In the genomic region with DNA sequence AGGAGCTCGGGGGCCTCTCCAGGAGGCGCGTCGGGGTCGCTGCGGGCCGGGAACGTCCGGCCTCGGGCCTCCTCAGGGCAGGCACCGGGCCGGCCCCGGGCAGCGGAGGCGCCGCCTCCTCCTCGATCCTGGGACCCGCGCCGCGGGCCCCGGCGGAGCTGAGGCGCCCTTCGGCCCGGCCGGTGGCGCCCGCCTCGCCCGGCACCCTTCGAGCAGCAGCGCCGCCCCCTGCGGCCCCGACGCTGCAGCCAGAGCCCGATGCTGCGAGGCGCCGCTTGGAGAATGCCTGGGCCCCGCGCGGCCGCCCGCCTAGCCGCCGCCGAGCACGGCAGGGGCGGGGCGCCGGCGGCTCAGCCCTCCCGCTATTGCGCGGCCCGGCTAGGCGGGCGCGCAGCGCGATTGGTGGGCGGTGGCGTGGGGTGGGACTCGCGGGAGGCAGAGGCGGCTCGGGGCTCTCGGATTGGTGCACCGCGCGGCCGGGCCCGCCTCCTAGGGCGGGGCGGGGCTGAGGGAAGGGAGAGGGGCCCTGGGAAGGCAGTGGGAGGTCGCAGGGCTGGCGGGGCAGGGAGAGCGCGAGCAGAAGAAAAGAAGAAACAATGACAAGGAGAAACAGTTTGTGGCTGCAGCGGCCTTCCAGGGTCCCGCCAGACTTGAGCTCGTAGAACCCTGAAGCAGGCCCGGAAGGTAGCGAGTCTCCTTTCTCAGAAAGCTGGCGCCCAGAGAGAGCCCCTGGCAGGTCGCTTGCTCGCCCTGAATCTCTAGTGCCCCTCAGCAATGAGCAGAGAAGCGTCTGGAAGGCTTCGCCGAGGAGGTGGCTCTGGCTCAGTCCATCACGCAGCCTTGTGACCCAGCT, we compare ENCODE assay signal across 8 cellular contexts. TPM values are rescaled to one million over a fixed set of nuclear protein-coding genes. Genes with fewer than 3 reads are reported as not detected.
DNase-seq lines count a peak whose midpoint lies in the region; ATAC-seq, FAIRE-seq and TF ChIP-seq lines count a peak whose summit lies in the region.

A gene (minus strand): TSS at position 284 of the 853 bp plus-strand sequence. CDS start 852 bp downstream, outside the sequence.

- no peak for FAIRE-seq in D721Med (lab: Jason Lieb, UNC)
- peak; percentile 94 for FAIRE-seq in endothelial cell of umbilical vein (lab: Jason Lieb, UNC)

- H3K79me2 ChIP-seq in OCI-LY7 (ENCODE audit: insufficient read depth, low read depth, low read length) (peaks cover 56% of the 10 kb centered on the region), endothelial cell of umbilical vein (ENCODE audit: control insufficient read depth, insufficient read depth, low read length) (peaks cover 16% of the 10 kb centered on the region)

- POLR2A ChIA-PET in OCI-LY7 (lab: Charles Lee) (interaction anchor here (0.7 to 3.3 kb wide), 7 partner anchors 10 to 59 kb away, joined by 3 to 19 read pairs (median 7); no protein-coding TSS in a partner anchor), endothelial cell of umbilical vein (lab: Charles Lee) (no interaction called here)

- H3K9me2 ChIP-seq in OCI-LY7 (ENCODE audit: insufficient read depth, low read length): no peaks in the 10 kb centered on the region

- H3K36me3 ChIP-seq in OCI-LY7 (ENCODE audit: insufficient read depth, low read length) (peaks cover 36% of the 10 kb centered on the region), endothelial cell of umbilical vein (ENCODE audit: control insufficient read depth in 2 of 2, extremely low read depth in 1 of 2, insufficient read depth in 2 of 2, low read length in 2 of 2) (no peaks in the 10 kb centered on the region)

- CTCF ChIA-PET in OCI-LY7 (lab: Charles Lee; ENCODE audit: unreplicated experiment) (interaction anchor here (0.5 to 0.8 kb wide), 2 partner anchors 11 to 440 kb away, joined by 3 read pairs; a partner anchor contains a TSS), endothelial cell of umbilical vein (lab: Charles Lee) (interaction anchor here (0.6 to 10.3 kb wide), 8 partner anchors 15 to 1672 kb away, joined by 3 to 71 read pairs (median 3); no protein-coding TSS in a partner anchor)

- H3K4me2 ChIP-seq in OCI-LY7 (ENCODE audit: low read length) (peak within 1 kb of the TSS; percentile 92), endothelial cell of umbilical vein (ENCODE audit: insufficient read depth, low read length) (peak within 1 kb of the TSS; percentile 64)

- peak; percentile 79 for TF ChIP-seq POLR2A in endothelial cell of umbilical vein (IDR thresholded peaks at IDR 0.05; ENCODE audit: low read depth, low read length)

- H3K4me3 ChIP-seq in OCI-LY7 (ENCODE audit: low read depth, low read length, poor library complexity, severe bottlenecking): peak within 1 kb of the TSS; percentile 80
- H3K4me3 ChIP-seq in endothelial cell of umbilical vein (replicated peaks in 1 of 3; ENCODE audit: insufficient read depth in 1 of 3, low read depth in 1 of 3, low read length in 3 of 3): peak within 1 kb of the TSS; percentile 26 to 61 (median 61)

- H3K4me1 ChIP-seq in OCI-LY7 (ENCODE audit: insufficient read depth, low read length, poor library complexity, severe bottlenecking) (peaks cover 66% of the 10 kb centered on the region), endothelial cell of umbilical vein (ENCODE audit: control insufficient read depth, extremely low read depth, insufficient read depth, low read length) (peaks cover 22% of the 10 kb centered on the region)

- H3K9me1 ChIP-seq in endothelial cell of umbilical vein (replicated peaks; ENCODE audit: control insufficient read depth, extremely low read depth, insufficient read depth, low read length): no peaks in the 10 kb centered on the region

- H4K20me1 ChIP-seq in OCI-LY7 (ENCODE audit: insufficient read depth, low read length) (peaks cover 26% of the 10 kb centered on the region; the same call in 1 of the 2 replicates), endothelial cell of umbilical vein (replicated peaks; ENCODE audit: control insufficient read depth, extremely low read depth, insufficient read depth, low read length) (no peaks in the 10 kb centered on the region)

- H3K27me3 ChIP-seq in endothelial cell of umbilical vein (ENCODE audit: control insufficient read depth in 2 of 2, insufficient read depth in 2 of 2, low read length in 2 of 2): no peaks in the 10 kb centered on the region

- H3K9me3 ChIP-seq in OCI-LY7 (ENCODE audit: low read length) (no peaks in the 10 kb centered on the region), endothelial cell of umbilical vein (replicated peaks; ENCODE audit: control insufficient read depth, insufficient read depth, low read length) (no peaks in the 10 kb centered on the region)

- H2AFZ ChIP-seq in OCI-LY7 (ENCODE audit: low read length) (no peak within 1 kb of the TSS), endothelial cell of umbilical vein (ENCODE audit: low read depth, low read length) (peak within 1 kb of the TSS; percentile 71)

- peak within 1 kb of the TSS; percentile 76 for H3K9ac ChIP-seq in endothelial cell of umbilical vein (replicated peaks; ENCODE audit: extremely low read depth, insufficient read depth, low read length)

- BruUV-seq in OCI-LY7 (replicated peaks; lab: Mats Ljungman, UMichigan) (TSS peak; percentile 96), endothelial cell of umbilical vein (replicated peaks; lab: Mats Ljungman, UMichigan) (no TSS peak)

- dilution Hi-C loops in endothelial cell of umbilical vein (cut with MboI; ENCODE audit: extremely low pct_ligation_motif_present, low sequenced_read_pairs): no loop called here

- ATAC-seq in GM21515 (IDR thresholded peaks at IDR 0.05; ENCODE audit: unreplicated experiment): peak; percentile 61

- DNase-seq in D721Med (ENCODE audit: insufficient read length, low spot score) (peak; percentile 96), HuH-7.5 (ENCODE audit: low spot score) (peak; percentile 93), OCI-LY7 (ENCODE audit: low spot score) (peak; percentile 96), endothelial cell of umbilical vein (ENCODE audit: low read depth, low spot score) (peak; percentile 94), middle frontal gyrus (ENCODE audit: extremely low spot score, low spot score) (peak; percentile 96)
- peak; percentile 98 for DNase-seq in activated CD8-positive, alpha-beta memory T cell treated with anti-CD3 and anti-CD28 coated beads, Interleukin-2, amount 50 U/mL, for 48 hours
- peak; percentile 95 to 97 for DNase-seq in stimulated activated CD8-positive, alpha-beta memory T cell treated with anti-CD3 and anti-CD28 coated beads, Interleukin-15, amount 100 ng/mL, for 48 hours (ENCODE audit: low read depth in 2 of 2)

- H3K27ac ChIP-seq in OCI-LY7 (ENCODE audit: low read depth, low read length, poor library complexity, severe bottlenecking): peak within 1 kb of the TSS; percentile 96
- H3K27ac ChIP-seq in endothelial cell of umbilical vein (ENCODE audit: insufficient read depth, low read depth, low read length): peak within 1 kb of the TSS; percentile 54

- no peak for TF ChIP-seq CTCF in D721Med (IDR thresholded peaks at IDR 0.05; ENCODE audit: insufficient read depth, missing control alignments)
- TF ChIP-seq CTCF in OCI-LY7 (conservative IDR thresholded peaks at IDR 0.05; ENCODE audit: low read length): no peak
- no peak for TF ChIP-seq CTCF in endothelial cell of umbilical vein (IDR thresholded peaks at IDR 0.05; ENCODE audit: extremely low read depth in 1 of 2, insufficient read depth in 1 of 2, low read depth in 1 of 2, low read length in 2 of 2)

- intact Hi-C loops in OCI-LY7 (cut with micrococcal nuclease; ENCODE audit: unreplicated experiment) (loop anchor here (1.0 to 5.0 kb wide), 2 partner anchors 45 to 204 kb away; a partner anchor contains a TSS), endothelial cell of umbilical vein (cut with micrococcal nuclease) (loop anchor here (1.0 to 2.0 kb wide), 4 partner anchors 16 to 54 kb away; no protein-coding TSS in a partner anchor)

TF ChIP-seq in endothelial cell of umbilical vein, 7 proteins besides CTCF, POLR2A, EP300 and RAD21:
- no peak for TF ChIP-seq FOS (IDR thresholded peaks at IDR 0.05; ENCODE audit: borderline replicate concordance, insufficient read depth, low read length)
- TF ChIP-seq POLR2AphosphoS5 (IDR thresholded peaks at IDR 0.05; ENCODE audit: insufficient read depth, low read depth, low read length): peak; percentile 48
- TF ChIP-seq MYC (IDR thresholded peaks at IDR 0.05; ENCODE audit: low read depth, low read length): no peak
- TF ChIP-seq JUN (IDR thresholded peaks at IDR 0.05; ENCODE audit: borderline replicate concordance, insufficient read depth, insufficient read length, low read depth): no peak
- no peak for TF ChIP-seq GATA2 (IDR thresholded peaks at IDR 0.05; ENCODE audit: insufficient read depth, insufficient read length, low read depth, low read length)
- TF ChIP-seq EZH2 (IDR thresholded peaks at IDR 0.05; ENCODE audit: borderline replicate concordance, low read depth, low read length, severe bottlenecking): no peak
- TF ChIP-seq, protein P1, sequence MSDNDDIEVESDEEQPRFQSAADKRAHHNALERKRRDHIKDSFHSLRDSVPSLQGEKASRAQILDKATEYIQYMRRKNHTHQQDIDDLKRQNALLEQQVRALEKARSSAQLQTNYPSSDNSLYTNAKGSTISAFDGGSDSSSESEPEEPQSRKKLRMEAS (IDR thresholded peaks at IDR 0.05; ENCODE audit: insufficient read depth, insufficient read length): no peak
TF ChIP-seq in endothelial cell of umbilical vein: peak in this region for 1.

RNA-seq across cellular contexts. Expression of the gene that starts here (rescaled TPM):
- total RNA-seq in OCI-LY7 (2014; rRNA removed; shearing (Covaris generic)): 25.8 and 34.7 TPM in 2 replicates
- total RNA-seq in OCI-LY7 (2022): 60.1 and 69.1 TPM in 2 replicates
- total RNA-seq in endothelial cell of umbilical vein: 16.4 and 19.0 TPM in 2 replicates
- polyA plus RNA-seq in endothelial cell of umbilical vein: 8.4 and 13.5 TPM in 2 replicates
- 13.6 and 15.5 TPM in 2 replicates for polyA plus RNA-seq in endothelial cell of umbilical vein (2011; cell fraction: cytosol; rRNA removed)
- 15.1 and 16.4 TPM in 2 replicates for polyA plus RNA-seq in endothelial cell of umbilical vein (2011; cell fraction: nucleus; rRNA removed)
- polyA plus RNA-seq in endothelial cell of umbilical vein (2012): 10.7 and 14.9 TPM in 2 replicates
- polyA minus RNA-seq in endothelial cell of umbilical vein: 4.3 and 4.4 TPM in 2 replicates
- 8.4 TPM for polyA minus RNA-seq in endothelial cell of umbilical vein (2011; cell fraction: cytosol; rRNA and poly(A)+ RNA removed)
- 3.9 and 5.3 TPM in 2 replicates for polyA minus RNA-seq in endothelial cell of umbilical vein (2011; cell fraction: nucleus; rRNA and poly(A)+ RNA removed)

Comparison
In these comparisons a context has a peak if more than half of its experiments do, and no peak if none do; other contexts are left out.
1. Peak in every context shown above with its lines: DNase-seq, ATAC-seq, H3K4me3 ChIP-seq and H3K27ac ChIP-seq.